Comparison of ENCODE assay signal across 8 cellular contexts in genomic region chr7:100568936-100569844, GRCh38. TPM values are rescaled to one million over a fixed set of nuclear protein-coding genes. Genes with fewer than 3 reads are reported as not detected.
A peak's percentile ranks its signal among the peaks of the same experiment; 100 is the strongest.
DNase-seq lines count a peak whose midpoint lies in the region; ATAC-seq and TF ChIP-seq lines count a peak whose summit lies in the region.

No MANE protein-coding gene starts in this region.

- ATAC-seq in activated B cell treated with CpG ODN at 0.5 μM for 24 hours (ENCODE audit: low read depth): peak; percentile 45
- peak; percentile 32 for ATAC-seq in memory B cell (ENCODE audit: low read depth)
- no peak for ATAC-seq in HG02642 (IDR thresholded peaks at IDR 0.05; ENCODE audit: poor library complexity, unreplicated experiment)
- no peak for ATAC-seq in GM21515 (IDR thresholded peaks at IDR 0.05; ENCODE audit: unreplicated experiment)

- POLR2A ChIA-PET in activated B cell treated with CpG ODN at 0.5 μM for 24 hours (lab: Charles Lee): interaction anchor here (0.5 to 2.0 kb wide), 3 partner anchors 16 to 18 kb away, joined by 5 to 11 read pairs (median 6); partner anchors contain the start of genes FBXO24 and LRCH4

- no peaks in the 10 kb centered on the region for H3K4me1 ChIP-seq in MM.1S (ENCODE audit: low read length)
- H3K4me1 ChIP-seq in duodenal mucosa (ENCODE audit: control insufficient read depth in 1 of 2, insufficient read depth in 2 of 2, low read length in 2 of 2): peaks cover 33 to 37% of the 10 kb centered on the region in 2 donors
- peaks cover 1 to 39% (median 26%) of the 10 kb centered on the region in 5 donors for H3K4me1 ChIP-seq in subcutaneous abdominal adipose tissue (ENCODE audit: control insufficient read depth in 5 of 5, insufficient read depth in 5 of 5, low read length in 5 of 5)

- H3K27me3 Mint-ChIP-seq in activated B cell treated with CpG ODN at 0.5 μM for 24 hours (no peaks in the 10 kb centered on the region), memory B cell (no peaks in the 10 kb centered on the region)

- intact Hi-C loops in activated B cell treated with CpG ODN at 0.5 μM for 24 hours (cut with micrococcal nuclease): loop anchor here (1.0 kb wide), 1 partner anchor 14 kb away; no protein-coding TSS in a partner anchor

- H3K9me3 ChIP-seq in MM.1S (replicated peaks; ENCODE audit: insufficient read depth, low read length): no peaks in the 10 kb centered on the region
- no peaks in the 10 kb centered on the region for H3K9me3 ChIP-seq in duodenal mucosa (ENCODE audit: control insufficient read depth in 1 of 2, low read length in 2 of 2)
- H3K9me3 ChIP-seq in subcutaneous abdominal adipose tissue (ENCODE audit: control insufficient read depth in 5 of 5, low read length in 5 of 5): no peaks in the 10 kb centered on the region

- H3K9me3 Mint-ChIP-seq in activated B cell treated with CpG ODN at 0.5 μM for 24 hours: no peaks in the 10 kb centered on the region
- no peaks in the 10 kb centered on the region for H3K9me3 Mint-ChIP-seq in memory B cell

- H3K27me3 ChIP-seq in GM06990 (replicated peaks; ENCODE audit: control insufficient read depth, insufficient read depth, low read length): no peaks in the 10 kb centered on the region
- peaks cover 11% of the 10 kb centered on the region for H3K27me3 ChIP-seq in MM.1S (replicated peaks; ENCODE audit: insufficient read depth, low read length)
- H3K27me3 ChIP-seq in duodenal mucosa (ENCODE audit: control insufficient read depth in 1 of 2, insufficient read depth in 2 of 2, low read length in 2 of 2): no peaks in the 10 kb centered on the region
- no peaks in the 10 kb centered on the region for H3K27me3 ChIP-seq in subcutaneous abdominal adipose tissue (ENCODE audit: control insufficient read depth in 5 of 5, insufficient read depth in 4 of 5, low read length in 5 of 5)

- H3K36me3 Mint-ChIP-seq in activated B cell treated with CpG ODN at 0.5 μM for 24 hours (ENCODE audit: low read depth): peaks cover 11% of the 10 kb centered on the region
- H3K36me3 Mint-ChIP-seq in memory B cell: peaks cover 6% of the 10 kb centered on the region

- peak; percentile 44 for TF ChIP-seq CTCF in GM06990 (IDR thresholded peaks at IDR 0.05; ENCODE audit: insufficient read depth, low read length, poor library complexity, severe bottlenecking)
- TF ChIP-seq CTCF in MM.1S (IDR thresholded peaks at IDR 0.05; ENCODE audit: low read length): peak; percentile 30
- no peak for TF ChIP-seq CTCF in activated B cell treated with CpG ODN at 0.5 μM for 24 hours (IDR thresholded peaks at IDR 0.05)

- no peak overlapping the region for H3K4me2 ChIP-seq in MM.1S (ENCODE audit: low read depth, low read length)

- H3K4me3 ChIP-seq in GM06990 (replicated peaks; ENCODE audit: low read depth, low read length) (no peak overlapping the region; the same call in 1 of the 2 replicates), MM.1S (ENCODE audit: low read length) (no peak overlapping the region), duodenal mucosa (ENCODE audit: low read depth in 1 of 2, low read length in 2 of 2) (peak overlapping the region; percentile 62 to 63), subcutaneous abdominal adipose tissue (ENCODE audit: low read depth in 1 of 5, low read length in 5 of 5) (peak overlapping the region in 4 of 5 donors; percentile 27 to 63 (median 52))

- H3K9ac ChIP-seq in MM.1S (ENCODE audit: low read length) (no peak overlapping the region), duodenal mucosa (ENCODE audit: low read depth in 1 of 2, low read length in 2 of 2) (peak overlapping the region in 1 of 2 donors; percentile 18), subcutaneous abdominal adipose tissue (ENCODE audit: low read length in 5 of 5) (peak overlapping the region in 1 of 5 donors; percentile 30)

- H3K9me2 ChIP-seq in MM.1S (replicated peaks; ENCODE audit: insufficient read depth, low read length): no peaks in the 10 kb centered on the region

- H3K27ac ChIP-seq in MM.1S (ENCODE audit: low read length) (no peak overlapping the region), duodenal mucosa (ENCODE audit: low read depth, low read length) (no peak overlapping the region), subcutaneous abdominal adipose tissue (ENCODE audit: low read depth, low read length) (no peak overlapping the region)

- H3K4me1 Mint-ChIP-seq in activated B cell treated with CpG ODN at 0.5 μM for 24 hours (peaks cover 42% of the 10 kb centered on the region), memory B cell (peaks cover 28% of the 10 kb centered on the region)

- no peaks in the 10 kb centered on the region for H3F3A ChIP-seq in MM.1S (ENCODE audit: insufficient read depth, low read length)

- H3K36me3 ChIP-seq in GM06990 (ENCODE audit: control insufficient read depth, insufficient read depth, low read length) (peaks cover 15% of the 10 kb centered on the region), MM.1S (replicated peaks; ENCODE audit: insufficient read depth, low read length) (no peaks in the 10 kb centered on the region), duodenal mucosa (ENCODE audit: control insufficient read depth in 1 of 2, insufficient read depth in 2 of 2, low read length in 2 of 2) (peaks cover 4 to 16% of the 10 kb centered on the region in 2 donors), subcutaneous abdominal adipose tissue (ENCODE audit: control insufficient read depth in 5 of 5, insufficient read depth in 5 of 5, low read length in 5 of 5) (peaks cover 0 to 17% (median 2%) of the 10 kb centered on the region in 5 donors)

- no peaks in the 10 kb centered on the region for H3K79me2 ChIP-seq in MM.1S (ENCODE audit: low read length)

- DNase-seq in GM06990 (ENCODE audit: extremely low read depth, insufficient read length) (peak; percentile 68), MM.1S (no peak), activated B cell treated with CpG ODN at 0.5 μM for 24 hours (peak; percentile 43), memory B cell (ENCODE audit: low spot score in 2 of 2) (no peak)

- CTCF ChIA-PET in activated B cell treated with CpG ODN at 0.5 μM for 24 hours (lab: Charles Lee): no interaction called here

- H3K27ac Mint-ChIP-seq in activated B cell treated with CpG ODN at 0.5 μM for 24 hours (peak overlapping the region; percentile 63), memory B cell (peak overlapping the region; percentile 53)

- H3K4me3 Mint-ChIP-seq in activated B cell treated with CpG ODN at 0.5 μM for 24 hours (peak overlapping the region; percentile 59), memory B cell (peak overlapping the region; percentile 49)

- H4K20me1 ChIP-seq in MM.1S (ENCODE audit: insufficient read depth, low read length): no peaks in the 10 kb centered on the region

- H2AFZ ChIP-seq in MM.1S (ENCODE audit: low read length): no peak overlapping the region

RNA-seq across cellular contexts. Expression of gene SAP25, which starts 4.5 kb away (rescaled TPM):
- total RNA-seq in activated B cell treated with CpG ODN at 0.5 μM for 24 hours: 13.8 and 24.1 TPM in 2 replicates

RNA-seq across cellular contexts. Expression of gene LRCH4, which starts 16.7 kb away (rescaled TPM):
- 137 and 174 TPM in 2 replicates for total RNA-seq in activated B cell treated with CpG ODN at 0.5 μM for 24 hours

RNA-seq across cellular contexts. Expression of gene FBXO24, which starts 16.9 kb away (rescaled TPM):
- total RNA-seq in activated B cell treated with CpG ODN at 0.5 μM for 24 hours: 0.29 and 1.9 TPM in 2 replicates

RNA-seq across cellular contexts. Expression of gene AGFG2, which starts 30.2 kb away (rescaled TPM):
- 9.5 and 10.8 TPM in 2 replicates for total RNA-seq in activated B cell treated with CpG ODN at 0.5 μM for 24 hours

RNA-seq across cellular contexts. Expression of gene PCOLCE, which starts 33.0 kb away (rescaled TPM):
- total RNA-seq in activated B cell treated with CpG ODN at 0.5 μM for 24 hours: 5.4 and 5.8 TPM in 2 replicates

Comparison
In these comparisons a context has a peak if more than half of its experiments do, and no peak if none do; other contexts are left out.
1. DNase-seq: peak in GM06990 (single experiment) and activated B cell treated with CpG ODN at 0.5 μM for 24 hours (single experiment); none in MM.1S (single experiment) and memory B cell (0 of 2).
2. H3K4me3 ChIP-seq: peak in duodenal mucosa (2 of 2) and subcutaneous abdominal adipose tissue (4 of 5); none in GM06990 (single experiment) and MM.1S (single experiment).
3. ATAC-seq: peak in activated B cell treated with CpG ODN at 0.5 μM for 24 hours (single experiment) and memory B cell (single experiment); none in HG02642 (single experiment) and GM21515 (single experiment).